In genomic region chr16:58499092-58499511, GRCh38 we compare ENCODE assay signal across 14 cellular contexts. TPM values are rescaled to one million over a fixed set of nuclear protein-coding genes. Genes with fewer than 3 reads are reported as not detected.
DNase-seq lines count a peak whose midpoint lies in the region; ATAC-seq and TF ChIP-seq lines count a peak whose summit lies in the region.
"Had no signal": no experiment of that assay in that cellular context is flagged by ENCODE, and none has a peak within 500 bp of the region (broad histone marks: within the 10 kb centered on the region; RNA-seq: fewer than 3 reads in every experiment).

No MANE protein-coding gene starts in this region.

- no peak for DNase-seq in GM23338 (ENCODE audit: low spot score)
- DNase-seq in OCI-LY7 (ENCODE audit: low spot score), result no peak
- DNase-seq in endodermal cell, result peak; percentile 47
- no peak for DNase-seq in neuronal stem cell (ENCODE audit: low spot score)
- no peak for DNase-seq in activated T-helper 1 cell treated with anti-CD3 and anti-CD28 coated beads, Interleukin-12 subunit alpha, Interleukin-12 subunit beta, Interleukin-2, Interleukin-4 antibody, amounts not matched to agents 30 ng/mL and 10 ng/mL and 1 ng/mL, durations not matched to agents 14 hours and 24 hours and 36 hours (ENCODE audit: low spot score)
- DNase-seq in DMS 273 treated with DMSO at 0.1 percent for 48 hours (lab: John Stamatoyannopoulos, UW), result no peak
- no peak for DNase-seq in mammary epithelial cell
- DNase-seq in NCI-H446 (lab: John Stamatoyannopoulos, UW), result no peak
- DNase-seq: DND-41, GDM1, KBM-7, NCI-H446 treated with DMSO at 0.1 percent for 48 hours, Right ventricle myocardium superior had no signal

- H3K27ac Mint-ChIP-seq in GM23338 (no peak overlapping the region), endodermal cell (peak overlapping the region; percentile 35)
- no peak overlapping the region for H3K27ac Mint-ChIP-seq in activated T-helper 1 cell treated with anti-CD3 and anti-CD28 coated beads, Interleukin-12 subunit alpha, Interleukin-12 subunit beta, Interleukin-2, Interleukin-4 antibody, amounts not matched to agents 30 ng/mL and 10 ng/mL and 1 ng/mL, durations not matched to agents 14 hours and 24 hours and 36 hours

- H3K4me2 ChIP-seq in GM23338, result peak overlapping the region; percentile 67; the same call in 1 of the 2 replicates
- 0 out of 2 replicates have a peak overlapping the region, but pooled peaks have one; percentile 78 for H3K4me2 ChIP-seq in OCI-LY7 (ENCODE audit: low read length)
- no peak overlapping the region for H3K4me2 ChIP-seq in neuronal stem cell (ENCODE audit: insufficient read depth, low read length, poor library complexity, severe bottlenecking)
- no peak overlapping the region for H3K4me2 ChIP-seq in mammary epithelial cell (ENCODE audit: insufficient read depth, low read depth, low read length)

- no peak overlapping the region for H2AFZ ChIP-seq in GM23338
- no peak overlapping the region for H2AFZ ChIP-seq in OCI-LY7 (ENCODE audit: low read length)
- peak overlapping the region; percentile 91 for H2AFZ ChIP-seq in neuronal stem cell (ENCODE audit: low read length)
- no peak overlapping the region for H2AFZ ChIP-seq in mammary epithelial cell (ENCODE audit: low read depth, low read length)

- H3F3A ChIP-seq in GM23338 (replicated peaks; ENCODE audit: low read depth), result no peaks in the 10 kb centered on the region

- H3K79me2 ChIP-seq in GM23338 (replicated peaks; ENCODE audit: insufficient read depth) (no peaks in the 10 kb centered on the region), OCI-LY7 (ENCODE audit: insufficient read depth, low read depth, low read length) (no peaks in the 10 kb centered on the region), mammary epithelial cell (ENCODE audit: insufficient read depth, low read length) (no peaks in the 10 kb centered on the region)

- H3K4me1 Mint-ChIP-seq in GM23338 (peaks cover 25% of the 10 kb centered on the region), endodermal cell (peaks cover 8% of the 10 kb centered on the region)
- peaks cover 9% of the 10 kb centered on the region for H3K4me1 Mint-ChIP-seq in activated T-helper 1 cell treated with anti-CD3 and anti-CD28 coated beads, Interleukin-12 subunit alpha, Interleukin-12 subunit beta, Interleukin-2, Interleukin-4 antibody, amounts not matched to agents 30 ng/mL and 10 ng/mL and 1 ng/mL, durations not matched to agents 14 hours and 24 hours and 36 hours (ENCODE audit: low read depth)

- H3K9me3 ChIP-seq in OCI-LY7 (ENCODE audit: low read length), result no peaks in the 10 kb centered on the region
- H3K9me3 ChIP-seq in endodermal cell (ENCODE audit: control insufficient read depth, low read length), result no peaks in the 10 kb centered on the region
- H3K9me3 ChIP-seq in neuronal stem cell (replicated peaks in 1 of 2; ENCODE audit: control insufficient read depth in 2 of 2, insufficient read depth in 1 of 2, low read depth in 1 of 2, low read length in 2 of 2), result no peaks in the 10 kb centered on the region
- H3K9me3 ChIP-seq in mammary epithelial cell (replicated peaks; ENCODE audit: insufficient read depth, low read length), result no peaks in the 10 kb centered on the region

- peak overlapping the region; percentile 7 for H2BK120ac ChIP-seq in neuronal stem cell (ENCODE audit: low read depth, low read length)

- H2BK15ac ChIP-seq in neuronal stem cell (ENCODE audit: low read length), result peak overlapping the region; percentile 91

- H3K18ac ChIP-seq in neuronal stem cell (ENCODE audit: low read length), result peak overlapping the region; percentile 49

- peaks cover 35% of the 10 kb centered on the region for H3K27me3 Mint-ChIP-seq in GM23338 (ENCODE audit: insufficient read depth, low read depth, poor library complexity)
- H3K27me3 Mint-ChIP-seq in endodermal cell (ENCODE audit: insufficient read depth), result no peaks in the 10 kb centered on the region
- H3K27me3 Mint-ChIP-seq in activated T-helper 1 cell treated with anti-CD3 and anti-CD28 coated beads, Interleukin-12 subunit alpha, Interleukin-12 subunit beta, Interleukin-2, Interleukin-4 antibody, amounts not matched to agents 30 ng/mL and 10 ng/mL and 1 ng/mL, durations not matched to agents 14 hours and 24 hours and 36 hours (ENCODE audit: insufficient read depth), result peaks cover 4% of the 10 kb centered on the region

- intact Hi-C loops in OCI-LY7 (cut with micrococcal nuclease; ENCODE audit: unreplicated experiment), result loop anchor here (5.0 kb wide), 2 partner anchors 163 to 258 kb away; no protein-coding TSS in a partner anchor
- intact Hi-C loops in activated T-helper 1 cell treated with anti-CD3 and anti-CD28 coated beads, Interleukin-12 subunit alpha, Interleukin-12 subunit beta, Interleukin-2, Interleukin-4 antibody, amounts not matched to agents 30 ng/mL and 10 ng/mL and 1 ng/mL, durations not matched to agents 14 hours and 24 hours and 36 hours (cut with micrococcal nuclease), result loop anchor here (5.0 kb wide), 3 partner anchors 258 to 372 kb away; partner anchors contain the start of genes CFAP20 and CSNK2A2
- intact Hi-C loops in mammary epithelial cell (cut with micrococcal nuclease), result loop anchor here (5.0 kb wide), 1 partner anchor 258 kb away; no protein-coding TSS in a partner anchor

- BruUV-seq in OCI-LY7 (replicated peaks; lab: Mats Ljungman, UMichigan) (no TSS peak), mammary epithelial cell (replicated peaks; lab: Mats Ljungman, UMichigan) (no TSS peak)

- H3K27ac ChIP-seq in GM23338 (ENCODE audit: low read depth), result no peak overlapping the region
- no peak overlapping the region for H3K27ac ChIP-seq in OCI-LY7 (ENCODE audit: low read depth, low read length, poor library complexity, severe bottlenecking)
- H3K27ac ChIP-seq in endodermal cell (ENCODE audit: low read depth, low read length), result no peak overlapping the region
- H3K27ac ChIP-seq in neuronal stem cell (replicated peaks; ENCODE audit: low read length), result no peak overlapping the region
- no peak overlapping the region for H3K27ac ChIP-seq in mammary epithelial cell (ENCODE audit: insufficient read depth, low read depth, low read length)

- no peaks in the 10 kb centered on the region for H3K27me3 ChIP-seq in GM23338 (ENCODE audit: insufficient read depth)
- no peaks in the 10 kb centered on the region for H3K27me3 ChIP-seq in endodermal cell (ENCODE audit: control insufficient read depth, insufficient read depth, low read length, poor library complexity, severe bottlenecking)
- H3K27me3 ChIP-seq in neuronal stem cell (ENCODE audit: control insufficient read depth in 3 of 3, insufficient read depth in 3 of 3, low read depth in 1 of 3, low read length in 3 of 3), result peaks cover 0 to 2% (median 0%) of the 10 kb centered on the region in 3 experiments
- H3K27me3 ChIP-seq in mammary epithelial cell (ENCODE audit: insufficient read depth, low read length), result no peaks in the 10 kb centered on the region

- no peak overlapping the region for H3K9ac ChIP-seq in endodermal cell (ENCODE audit: extremely low read depth, low read length, poor library complexity, severe bottlenecking)
- H3K9ac ChIP-seq in neuronal stem cell (ENCODE audit: low read depth, low read length, poor library complexity), result no peak overlapping the region
- no peak overlapping the region for H3K9ac ChIP-seq in mammary epithelial cell (ENCODE audit: insufficient read depth, low read length)

- CTCF ChIA-PET in OCI-LY7 (lab: Charles Lee; ENCODE audit: unreplicated experiment) (no interaction called here), mammary epithelial cell (lab: Charles Lee; ENCODE audit: low non-redundant PET) (no interaction called here)

- dilution Hi-C loops in mammary epithelial cell (cut with HindIII; ENCODE audit: low sequenced_read_pairs), result no loop called here

- H2AK5ac ChIP-seq in neuronal stem cell (ENCODE audit: low read depth, low read length), result peak overlapping the region; percentile 90

- POLR2A ChIA-PET in OCI-LY7 (lab: Charles Lee), result interaction anchor here (0.6 kb wide), 1 partner anchor 241 kb away, joined by 7 read pairs; no protein-coding TSS in a partner anchor

- H2BK5ac ChIP-seq in neuronal stem cell (ENCODE audit: low read length), result no peak overlapping the region

- no peak overlapping the region for H3K4ac ChIP-seq in neuronal stem cell (ENCODE audit: low read length)

- TF ChIP-seq CTCF in GM23338 (conservative IDR thresholded peaks at IDR 0.05; ENCODE audit: low read depth in 2 of 2) (no peak), OCI-LY7 (conservative IDR thresholded peaks at IDR 0.05; ENCODE audit: low read length) (no peak), endodermal cell (conservative IDR thresholded peaks at IDR 0.05) (no peak), mammary epithelial cell (conservative IDR thresholded peaks at IDR 0.05 in 1 of 2, IDR thresholded peaks at IDR 0.05 in 1 of 2; ENCODE audit: extremely low read depth in 1 of 2, insufficient read depth in 1 of 2, low read depth in 1 of 2, low read length in 2 of 2) (no peak)

- H3K4me1 ChIP-seq in GM23338 (ENCODE audit: insufficient read depth), result peaks cover 4% of the 10 kb centered on the region; the same call in 1 of the 2 replicates
- peaks cover 34% of the 10 kb centered on the region for H3K4me1 ChIP-seq in OCI-LY7 (ENCODE audit: insufficient read depth, low read length, poor library complexity, severe bottlenecking)
- H3K4me1 ChIP-seq in endodermal cell (ENCODE audit: control insufficient read depth, insufficient read depth, low read length), result peaks cover 12% of the 10 kb centered on the region
- H3K4me1 ChIP-seq in neuronal stem cell (ENCODE audit: control insufficient read depth in 2 of 2, insufficient read depth in 1 of 2, low read depth in 1 of 2, low read length in 2 of 2), result peaks cover 37 to 46% of the 10 kb centered on the region in 2 donors
- peaks cover 7% of the 10 kb centered on the region for H3K4me1 ChIP-seq in mammary epithelial cell (ENCODE audit: insufficient read depth, low read length)

- peaks cover 4% of the 10 kb centered on the region; the same call in 1 of the 2 replicates for H4K20me1 ChIP-seq in GM23338 (replicated peaks; ENCODE audit: insufficient read depth)
- H4K20me1 ChIP-seq in OCI-LY7 (ENCODE audit: insufficient read depth, low read length), result no peaks in the 10 kb centered on the region
- no peaks in the 10 kb centered on the region for H4K20me1 ChIP-seq in mammary epithelial cell (ENCODE audit: insufficient read depth, low read length)

- WGBS in endodermal cell (ENCODE audit: insufficient coverage in 1 of 2, insufficient read length in 1 of 2), 2 experiments, result 91 to 93% methylated on average over 9 to 10 of the region's 10 CpGs
- no CpG with 5 or more reads among the region's 10 CpGs for WGBS in neuronal stem cell (ENCODE audit: extremely low coverage in 2 of 2, insufficient read length in 2 of 2, insufficient replicate concordance in 1 of 2), 2 donors
- 41% methylated on average over 4 of the region's 10 CpGs for WGBS in mammary epithelial cell (ENCODE audit: low coverage, missing lambda C conversion rate)

- H3K4me3 Mint-ChIP-seq in GM23338 (no peak overlapping the region), endodermal cell (no peak overlapping the region)
- H3K4me3 Mint-ChIP-seq in activated T-helper 1 cell treated with anti-CD3 and anti-CD28 coated beads, Interleukin-12 subunit alpha, Interleukin-12 subunit beta, Interleukin-2, Interleukin-4 antibody, amounts not matched to agents 30 ng/mL and 10 ng/mL and 1 ng/mL, durations not matched to agents 14 hours and 24 hours and 36 hours, result no peak overlapping the region

- no peaks in the 10 kb centered on the region for H3K36me3 ChIP-seq in GM23338 (ENCODE audit: insufficient read depth)
- H3K36me3 ChIP-seq in OCI-LY7 (ENCODE audit: insufficient read depth, low read length), result no peaks in the 10 kb centered on the region
- H3K36me3 ChIP-seq in endodermal cell (ENCODE audit: control insufficient read depth, insufficient read depth, low read length), result peaks cover 18% of the 10 kb centered on the region
- H3K36me3 ChIP-seq in neuronal stem cell (replicated peaks in 1 of 2; ENCODE audit: control insufficient read depth in 2 of 2, insufficient read depth in 2 of 2, low read length in 2 of 2), result peaks cover 2 to 8% of the 10 kb centered on the region in 2 donors
- no peaks in the 10 kb centered on the region for H3K36me3 ChIP-seq in mammary epithelial cell (ENCODE audit: insufficient read depth, low read length)

- H3K9me3 Mint-ChIP-seq in GM23338, result no peaks in the 10 kb centered on the region; the same call in 2 of the 3 replicates
- no peaks in the 10 kb centered on the region for H3K9me3 Mint-ChIP-seq in endodermal cell
- H3K9me3 Mint-ChIP-seq in activated T-helper 1 cell treated with anti-CD3 and anti-CD28 coated beads, Interleukin-12 subunit alpha, Interleukin-12 subunit beta, Interleukin-2, Interleukin-4 antibody, amounts not matched to agents 30 ng/mL and 10 ng/mL and 1 ng/mL, durations not matched to agents 14 hours and 24 hours and 36 hours, result no peaks in the 10 kb centered on the region
- H3K9me3 Mint-ChIP-seq: CD4-positive, alpha-beta memory T cell had no signal

- peaks cover 4% of the 10 kb centered on the region for H3K79me1 ChIP-seq in neuronal stem cell (ENCODE audit: low read depth, low read length)

- in situ Hi-C loops in mammary epithelial cell (cut with MboI; ENCODE audit: low sequenced_read_pairs in 2 of 2), result loop anchor here in 1 of 2 donors (25.0 kb wide), 1 partner anchor 487 kb away; the partner anchor contains the start of genes USB1 and ZNF319

- no peak for ATAC-seq in GM23338

- H3K9me2 ChIP-seq in GM23338 (ENCODE audit: insufficient read depth) (no peaks in the 10 kb centered on the region), OCI-LY7 (ENCODE audit: insufficient read depth, low read length) (no peaks in the 10 kb centered on the region)

- no peaks in the 10 kb centered on the region for H3K36me3 Mint-ChIP-seq in GM23338 (ENCODE audit: low read depth)
- H3K36me3 Mint-ChIP-seq in endodermal cell (ENCODE audit: low read depth), result peaks cover 14% of the 10 kb centered on the region
- H3K36me3 Mint-ChIP-seq in activated T-helper 1 cell treated with anti-CD3 and anti-CD28 coated beads, Interleukin-12 subunit alpha, Interleukin-12 subunit beta, Interleukin-2, Interleukin-4 antibody, amounts not matched to agents 30 ng/mL and 10 ng/mL and 1 ng/mL, durations not matched to agents 14 hours and 24 hours and 36 hours (ENCODE audit: low read depth), result no peaks in the 10 kb centered on the region
- H3K36me3 Mint-ChIP-seq: CD4-positive, alpha-beta memory T cell had no signal

- peak overlapping the region; percentile 27 for H2BK12ac ChIP-seq in neuronal stem cell (ENCODE audit: low read length)

- no peak overlapping the region for H4K91ac ChIP-seq in neuronal stem cell (ENCODE audit: low read depth, low read length, poor library complexity)

- H3K4me3 ChIP-seq in GM23338 (no peak overlapping the region), OCI-LY7 (ENCODE audit: low read depth, low read length, poor library complexity, severe bottlenecking) (no peak overlapping the region), endodermal cell (ENCODE audit: low read length) (no peak overlapping the region), neuronal stem cell (ENCODE audit: low read length in 2 of 2) (no peak overlapping the region), mammary epithelial cell (replicated peaks in 1 of 3; ENCODE audit: insufficient read depth in 1 of 3, low read depth in 2 of 3, low read length in 3 of 3) (no peak overlapping the region)

- no peak overlapping the region for H4K8ac ChIP-seq in neuronal stem cell (ENCODE audit: low read depth, low read length)

- peak overlapping the region; percentile 52 for H3K23ac ChIP-seq in neuronal stem cell (ENCODE audit: low read depth, low read length, poor library complexity)

- no peak overlapping the region for H3K14ac ChIP-seq in neuronal stem cell (ENCODE audit: low read length)

RNA-seq across cellular contexts. Expression of gene NDRG4, which starts 0.8 kb away (rescaled TPM):
- total RNA-seq in GM23338 (2014; rRNA removed; shearing (Covaris generic)), result 29.8 and 32.1 TPM in 2 replicates
- polyA plus RNA-seq in GM23338 (2016; fragmentation: Nextera tagmentation; extraction: Ambion mirVana) (16.3 TPM in 2 replicates), mammary epithelial cell (0.44 TPM)
- 2.9 and 8.8 TPM in 2 replicates for total RNA-seq in OCI-LY7 (2014; rRNA removed; shearing (Covaris generic))
- total RNA-seq in OCI-LY7 (2022) (9.5 and 10.9 TPM in 2 replicates), endodermal cell (10 to 100 TPM; 81.9 to 95.9 TPM), mammary epithelial cell (1 to 10 TPM; 3.8 to 5.0 TPM)
- 76.8 TPM for polyA plus RNA-seq in endodermal cell (2013, experiment 1 of 2)
- polyA plus RNA-seq in endodermal cell (2013, experiment 2 of 2), result 71.1 TPM
- polyA plus RNA-seq in neuronal stem cell (2013, experiment 1 of 2), result 23.0 TPM
- 24.0 TPM for polyA plus RNA-seq in neuronal stem cell (2013, experiment 2 of 2)
- total RNA-seq in activated T-helper 1 cell treated with anti-CD3 and anti-CD28 coated beads, Interleukin-12 subunit alpha, Interleukin-12 subunit beta, Interleukin-2, Interleukin-4 antibody, amounts not matched to agents 30 ng/mL and 10 ng/mL and 1 ng/mL, durations not matched to agents 14 hours and 24 hours and 36 hours, result 1.5 and 1.7 TPM in 2 replicates
- not detected for polyA minus RNA-seq in mammary epithelial cell

RNA-seq across cellular contexts. Expression of gene SETD6, which starts 16.2 kb away (rescaled TPM):
- 54.0 and 61.3 TPM in 2 replicates for total RNA-seq in GM23338 (2014; rRNA removed; shearing (Covaris generic))
- polyA plus RNA-seq in GM23338 (2016; fragmentation: Nextera tagmentation; extraction: Ambion mirVana), result 33.7 and 39.7 TPM in 2 replicates
- total RNA-seq in OCI-LY7 (2014; rRNA removed; shearing (Covaris generic)), result 13.5 and 19.6 TPM in 2 replicates
- 33.1 and 33.6 TPM in 2 replicates for total RNA-seq in OCI-LY7 (2022)
- 10 to 100 TPM; 37.2 to 42.3 TPM for total RNA-seq in endodermal cell
- 26.0 TPM for polyA plus RNA-seq in endodermal cell (2013, experiment 1 of 2)
- polyA plus RNA-seq in endodermal cell (2013, experiment 2 of 2), result 21.5 TPM
- polyA plus RNA-seq in neuronal stem cell (2013, experiment 1 of 2), result 14.6 TPM
- polyA plus RNA-seq in neuronal stem cell (2013, experiment 2 of 2), result 12.8 TPM
- 32.1 and 34.9 TPM in 2 replicates for total RNA-seq in activated T-helper 1 cell treated with anti-CD3 and anti-CD28 coated beads, Interleukin-12 subunit alpha, Interleukin-12 subunit beta, Interleukin-2, Interleukin-4 antibody, amounts not matched to agents 30 ng/mL and 10 ng/mL and 1 ng/mL, durations not matched to agents 14 hours and 24 hours and 36 hours
- 10 to 100 TPM; 12.5 to 14.4 TPM for total RNA-seq in mammary epithelial cell
- 10.0 TPM for polyA plus RNA-seq in mammary epithelial cell
- 7.2 TPM for polyA minus RNA-seq in mammary epithelial cell

Comparison
In these comparisons a context has a peak if more than half of its experiments do, and no peak if none do; other contexts are left out.
1. H3K4me2 ChIP-seq: peak in GM23338 (single experiment) and OCI-LY7 (single experiment); none in neuronal stem cell (single experiment) and mammary epithelial cell (single experiment).